In genomic region chr3:24496529-24497482, GRCh38 we compare ENCODE assay signal across 8 cellular contexts. TPM values are rescaled to one million over a fixed set of nuclear protein-coding genes. Genes with fewer than 3 reads are reported as not detected.
A peak's percentile ranks its signal among the peaks of the same experiment; 100 is the strongest.
DNase-seq lines count a peak whose midpoint lies in the region; ATAC-seq lines count a peak whose summit lies in the region.

No MANE protein-coding gene starts in this region.

- H3K4me3 ChIP-seq in MG63 (no peak overlapping the region), mesenchymal stem cell (ENCODE audit: insufficient read depth in 1 of 2, low read depth in 1 of 2, low read length in 2 of 2) (no peak overlapping the region)

- H2BK5ac ChIP-seq in mesenchymal stem cell (ENCODE audit: low read depth, low read length, poor library complexity, severe bottlenecking), result no peak overlapping the region

- H3K9ac ChIP-seq in mesenchymal stem cell (ENCODE audit: low read length), result no peak overlapping the region

- peaks cover 3% of the 10 kb centered on the region for H3K79me1 ChIP-seq in mesenchymal stem cell (replicated peaks; ENCODE audit: low read length, poor library complexity, severe bottlenecking)

- peak overlapping the region in 1 of 2 experiments; percentile 24 for H2BK12ac ChIP-seq in mesenchymal stem cell (ENCODE audit: low read length in 2 of 2)

- 29% methylated on average over 11 of the region's 16 CpGs for WGBS in mesenchymal stem cell

- H2AFZ ChIP-seq in mesenchymal stem cell (ENCODE audit: low read depth, low read length), result no peak overlapping the region

- no peaks in the 10 kb centered on the region for H3K9me3 ChIP-seq in MG63
- H3K9me3 ChIP-seq in mesenchymal stem cell (ENCODE audit: control insufficient read depth, low read length), result no peaks in the 10 kb centered on the region

- peak overlapping the region; percentile 20 for H3K27ac ChIP-seq in mesenchymal stem cell (ENCODE audit: low read length, poor library complexity, severe bottlenecking)

- no peak overlapping the region for H3K23ac ChIP-seq in mesenchymal stem cell (ENCODE audit: low read length in 2 of 2)

- DNase-seq in COLO668 (lab: John Stamatoyannopoulos, UW; ENCODE audit: unreplicated experiment), result peak; percentile 18
- DNase-seq in MG63, result peak; percentile 65
- peak; percentile 37 for DNase-seq in dermis blood vessel endothelial cell
- DNase-seq in mesenchymal stem cell, result peak; percentile 79
- DNase-seq in NCI-H1417 treated with DMSO at 0.1 percent for 48 hours (lab: John Stamatoyannopoulos, UW), result no peak

- ATAC-seq in GM21529 (IDR thresholded peaks at IDR 0.05; ENCODE audit: unreplicated experiment) (no peak), GM21737 (IDR thresholded peaks at IDR 0.05; ENCODE audit: unreplicated experiment) (no peak), GM18870 (IDR thresholded peaks at IDR 0.05; ENCODE audit: unreplicated experiment) (no peak)

- H3K4me2 ChIP-seq in mesenchymal stem cell (ENCODE audit: low read length, poor library complexity, severe bottlenecking), result no peak overlapping the region

- peak overlapping the region; percentile 8 for H2AK5ac ChIP-seq in mesenchymal stem cell (ENCODE audit: low read length, severe bottlenecking)

- no peak overlapping the region for H3K14ac ChIP-seq in mesenchymal stem cell (ENCODE audit: low read length in 2 of 2)

- H3K18ac ChIP-seq in mesenchymal stem cell (ENCODE audit: low read depth in 1 of 2, low read length in 2 of 2), result no peak overlapping the region

- H3K4me1 ChIP-seq in mesenchymal stem cell (ENCODE audit: control insufficient read depth, insufficient read depth, low read depth, low read length), result peaks cover 11% of the 10 kb centered on the region

- H3K4ac ChIP-seq in mesenchymal stem cell (ENCODE audit: low read depth in 1 of 2, low read length in 2 of 2), result no peak overlapping the region

- H3K36me3 ChIP-seq in MG63, result no peaks in the 10 kb centered on the region
- H3K36me3 ChIP-seq in mesenchymal stem cell (ENCODE audit: control insufficient read depth in 1 of 2, insufficient read depth in 2 of 2, low read depth in 1 of 2, low read length in 2 of 2), result no peaks in the 10 kb centered on the region

- no peak overlapping the region for H4K91ac ChIP-seq in mesenchymal stem cell (ENCODE audit: low read length)

- no peak overlapping the region for H2BK15ac ChIP-seq in mesenchymal stem cell (ENCODE audit: low read depth, poor library complexity, severe bottlenecking)

- peaks cover 5% of the 10 kb centered on the region; the same call in 1 of the 2 replicates for H3K27me3 ChIP-seq in MG63
- H3K27me3 ChIP-seq in mesenchymal stem cell (ENCODE audit: control insufficient read depth in 1 of 2, insufficient read depth in 1 of 2, low read length in 2 of 2), result no peaks in the 10 kb centered on the region

- H4K8ac ChIP-seq in mesenchymal stem cell (ENCODE audit: low read length), result peak overlapping the region; percentile 36

- H2BK120ac ChIP-seq in mesenchymal stem cell (ENCODE audit: low read depth, low read length), result no peak overlapping the region

RNA-seq across cellular contexts. Expression of gene THRB, which starts 2.2 kb away (rescaled TPM):
- not detected in 2 replicates for total RNA-seq in MG63 (2014; rRNA removed; shearing (Covaris generic); ENCODE audit: low replicate concordance)
- total RNA-seq in dermis blood vessel endothelial cell, result 0.23 and 0.34 TPM in 2 replicates
- polyA plus RNA-seq in mesenchymal stem cell (2013, experiment 1 of 2), result 5.1 TPM
- polyA plus RNA-seq in mesenchymal stem cell (2013, experiment 2 of 2), result 4.9 TPM
